27 cellular contexts compared by ENCODE assay signal in genomic region chr10:6283632-6284031, GRCh38.
"Had no signal": no experiment of that assay in that cellular context is flagged by ENCODE, and none has a peak within 500 bp of the region (broad histone marks: within the 10 kb centered on the region; RNA-seq: fewer than 3 reads in every experiment).

No MANE protein-coding gene starts in this region.

- H3K27me3 ChIP-seq: dorsolateral prefrontal cortex, esophagus muscularis mucosa, foreskin keratinocyte, gastroesophageal sphincter, heart right ventricle, ovary, sigmoid colon, tibial nerve, upper lobe of left lung had no signal

- ATAC-seq: foreskin keratinocyte; gastroesophageal sphincter; heart right ventricle; left ventricle myocardium superior; lower lobe of right lung; natural killer cell; psoas muscle; right cardiac atrium; stimulated activated memory B cell treated with anti-CD40 and anti-IgM and Interleukin-4, amounts not matched to agents 10 μg/mL and 1 μg/mL and 100 μg/mL, for 72 hours; stimulated activated naive CD8-positive, alpha-beta T cell treated with anti-CD3 and anti-CD28 coated beads, Interleukin-15, Interleukin-2, amounts not matched to agents 100 U/mL and 50 U/mL, for 24 hours had no signal

- DNase-seq: dorsolateral prefrontal cortex; effector CD4-positive, alpha-beta T cell; foreskin keratinocyte; heart right ventricle; hypothalamus; left ventricle myocardium superior; lower lobe of right lung; natural killer cell; occipital lobe; ovary; psoas muscle; right cardiac atrium; sigmoid colon; stimulated activated CD4-positive, alpha-beta T cell treated with anti-CD3 and anti-CD28 coated beads, Interleukin-2, amount 100 ng/mL, for 24 hours; stimulated activated CD4-positive, alpha-beta T cell treated with anti-CD3 and anti-CD28 coated beads, Interleukin-4, amount 100 ng/mL, for 24 hours; stimulated activated naive CD8-positive, alpha-beta T cell treated with anti-CD3 and anti-CD28 coated beads, Interleukin-15, Interleukin-2, amounts not matched to agents 100 U/mL and 50 U/mL, for 24 hours; substantia nigra; upper lobe of left lung had no signal

- H3K27me3 Mint-ChIP-seq: stimulated activated memory B cell treated with anti-CD40 and anti-IgM and Interleukin-4, amounts not matched to agents 10 μg/mL and 1 μg/mL and 100 μg/mL, for 72 hours had no signal

- H3K4me3 Mint-ChIP-seq: natural killer cell; stimulated activated memory B cell treated with anti-CD40 and anti-IgM and Interleukin-4, amounts not matched to agents 10 μg/mL and 1 μg/mL and 100 μg/mL, for 72 hours had no signal

- H3K27ac ChIP-seq: dorsolateral prefrontal cortex, esophagus muscularis mucosa, foreskin keratinocyte, gastroesophageal sphincter, heart right ventricle, lower lobe of right lung, ovary, psoas muscle, sigmoid colon, thoracic aorta, tibial nerve, upper lobe of left lung had no signal

- H3K4me1 Mint-ChIP-seq: stimulated activated memory B cell treated with anti-CD40 and anti-IgM and Interleukin-4, amounts not matched to agents 10 μg/mL and 1 μg/mL and 100 μg/mL, for 72 hours had no signal

- FAIRE-seq: colon, endothelial cell of umbilical vein, keratinocyte, urothelium cell line had no signal

- H3K4me3 ChIP-seq: dorsolateral prefrontal cortex, esophagus muscularis mucosa, gastroesophageal sphincter, heart right ventricle, lower lobe of right lung, ovary, psoas muscle, sigmoid colon, thoracic aorta, tibial nerve, upper lobe of left lung had no signal

- H3K36me3 ChIP-seq: esophagus muscularis mucosa, gastroesophageal sphincter, heart right ventricle, lower lobe of right lung, ovary, sigmoid colon, thoracic aorta, tibial nerve, upper lobe of left lung had no signal

- H3K4me1 ChIP-seq: esophagus muscularis mucosa, gastroesophageal sphincter, lower lobe of right lung, psoas muscle, sigmoid colon had no signal

- H3K36me3 Mint-ChIP-seq: natural killer cell had no signal

- H3K27ac Mint-ChIP-seq: natural killer cell; stimulated activated memory B cell treated with anti-CD40 and anti-IgM and Interleukin-4, amounts not matched to agents 10 μg/mL and 1 μg/mL and 100 μg/mL, for 72 hours had no signal

- H3K9me3 ChIP-seq: esophagus muscularis mucosa, gastroesophageal sphincter, heart right ventricle, lower lobe of right lung, ovary, psoas muscle, sigmoid colon, thoracic aorta, tibial nerve, upper lobe of left lung had no signal
